20 cellular contexts compared by ENCODE assay signal in genomic region chr5:864492-865167, GRCh38.
"Had no signal": no experiment of that assay in that cellular context is flagged by ENCODE, and none has a peak within 500 bp of the region (broad histone marks: within the 10 kb centered on the region; RNA-seq: fewer than 3 reads in every experiment).

No MANE protein-coding gene starts in this region.

- DNase-seq: activated CD4-positive, alpha-beta T cell treated with anti-CD3 and anti-CD28 coated beads, Interleukin-2, amount 50 U/mL, for 4 hours; activated CD8-positive, alpha-beta memory T cell treated with anti-CD3 and anti-CD28 coated beads for 24 hours; activated CD8-positive, alpha-beta memory T cell treated with anti-CD3 and anti-CD28 coated beads, Interleukin-2, amount 50 U/mL, for 48 hours; activated naive CD4-positive, alpha-beta T cell; activated naive CD8-positive, alpha-beta T cell treated with anti-CD3 and anti-CD28 coated beads for 36 hours; activated T-cell treated with anti-CD3 and anti-CD28 coated beads, Interleukin-2, amount 50 U/mL, for 4 hours; erythroblast; heart right ventricle; naive thymus-derived CD4-positive, alpha-beta T cell; stimulated activated CD4-positive, alpha-beta T cell treated with anti-CD3 and anti-CD28 coated beads, Interleukin-12 subunit alpha, Interleukin-12 subunit beta, amount 100 ng/mL, for 4 hours; stimulated activated CD4-positive, alpha-beta T cell treated with anti-CD3 and anti-CD28 coated beads, Interleukin-4, amount 100 ng/mL, for 4 hours; stimulated activated naive CD8-positive, alpha-beta T cell treated with anti-CD3 and anti-CD28 coated beads, Interleukin-15, amount 100 ng/mL, for 72 hours; T-helper 9 cell had no signal

- H3K27me3 Mint-ChIP-seq: activated naive CD8-positive, alpha-beta T cell treated with anti-CD3 and anti-CD28 coated beads for 36 hours; naive thymus-derived CD4-positive, alpha-beta T cell; progenitor cell of endocrine pancreas; stimulated activated naive CD8-positive, alpha-beta T cell treated with anti-CD3 and anti-CD28 coated beads, Interleukin-15, amount 100 ng/mL, for 72 hours had no signal

- H3K4me3 Mint-ChIP-seq: activated naive CD8-positive, alpha-beta T cell treated with anti-CD3 and anti-CD28 coated beads for 36 hours; activated T-cell treated with anti-CD3 and anti-CD28 coated beads, Interleukin-2, amount 50 U/mL, for 4 hours; naive thymus-derived CD4-positive, alpha-beta T cell; neural progenitor cell; stimulated activated naive CD8-positive, alpha-beta T cell treated with anti-CD3 and anti-CD28 coated beads, Interleukin-15, amount 100 ng/mL, for 72 hours; WTC11 had no signal

- H3K4me1 ChIP-seq: breast epithelium, heart right ventricle, neural progenitor cell had no signal

- H3K27ac ChIP-seq: breast epithelium, heart right ventricle, neural progenitor cell, tibial nerve had no signal

- H3K4me1 Mint-ChIP-seq: naive thymus-derived CD4-positive, alpha-beta T cell; neural progenitor cell; stimulated activated naive CD8-positive, alpha-beta T cell treated with anti-CD3 and anti-CD28 coated beads, Interleukin-15, amount 100 ng/mL, for 72 hours; WTC11 had no signal

- H3K9me3 ChIP-seq: breast epithelium, heart right ventricle, tibial nerve had no signal

- ATAC-seq: activated T-cell treated with anti-CD3 and anti-CD28 coated beads, Interleukin-2, amount 50 U/mL, for 4 hours; naive thymus-derived CD4-positive, alpha-beta T cell; stimulated activated naive CD8-positive, alpha-beta T cell treated with anti-CD3 and anti-CD28 coated beads, Interleukin-15, amount 100 ng/mL, for 72 hours; WTC11 had no signal

- H3K36me3 ChIP-seq: neural progenitor cell had no signal

- H3K27me3 ChIP-seq: breast epithelium, heart right ventricle, neural progenitor cell, tibial nerve had no signal

- H3K27ac Mint-ChIP-seq: activated naive CD8-positive, alpha-beta T cell treated with anti-CD3 and anti-CD28 coated beads for 36 hours; activated T-helper 2 cell treated with anti-CD3 and anti-CD28 coated beads, Interferon-gamma antibody, Interleukin-2, Interleukin-4, amounts not matched to agents 10 μg/mL and 5 μg/mL and 100 μg/mL, durations not matched to agents 14 hours and 24 hours and 36 hours; naive thymus-derived CD4-positive, alpha-beta T cell; neural progenitor cell; progenitor cell of endocrine pancreas; WTC11 had no signal

- H3K9me3 Mint-ChIP-seq: activated naive CD8-positive, alpha-beta T cell treated with anti-CD3 and anti-CD28 coated beads for 36 hours; activated T-cell treated with anti-CD3 and anti-CD28 coated beads, Interleukin-2, amount 50 U/mL, for 4 hours; activated T-helper 2 cell treated with anti-CD3 and anti-CD28 coated beads, Interferon-gamma antibody, Interleukin-2, Interleukin-4, amounts not matched to agents 10 μg/mL and 5 μg/mL and 100 μg/mL, durations not matched to agents 14 hours and 24 hours and 36 hours; naive thymus-derived CD4-positive, alpha-beta T cell; neural progenitor cell; stimulated activated naive CD8-positive, alpha-beta T cell treated with anti-CD3 and anti-CD28 coated beads, Interleukin-15, amount 100 ng/mL, for 72 hours; WTC11 had no signal

- H3K4me3 ChIP-seq: breast epithelium, heart right ventricle, lung, neural progenitor cell, tibial nerve had no signal
